ENCODE assay signal across 2 cellular contexts in the genomic region with DNA sequence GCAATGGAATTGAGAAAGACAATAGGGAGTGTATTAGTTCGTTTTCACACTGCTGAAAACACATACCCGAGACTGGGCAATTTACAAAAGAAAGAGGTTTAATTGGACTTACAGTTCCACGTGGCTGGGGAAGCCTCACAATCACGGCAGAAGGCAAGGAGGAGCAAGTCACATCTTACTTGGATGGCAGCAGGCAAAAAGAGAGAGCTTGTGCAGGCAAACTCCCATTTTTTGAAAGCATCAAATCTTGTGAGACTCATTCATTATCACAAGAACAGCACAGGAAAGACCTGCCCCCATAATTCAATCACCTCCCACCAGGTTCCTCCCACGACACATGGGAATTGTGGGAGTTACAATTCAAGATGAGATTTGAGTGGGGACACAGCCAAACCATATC.
TF ChIP-seq lines count a peak whose summit lies in the region.

No MANE protein-coding gene starts in this region.

TF ChIP-seq in HEK293, 187 proteins besides CTCF, POLR2A, EP300 and RAD21:
- peak; percentile 32 for TF ChIP-seq ZFHX2 (tag by site-specific recombination; conservative IDR thresholded peaks at IDR 0.05)

TF ChIP-seq in K562, 482 proteins besides CTCF, POLR2A, EP300 and RAD21:
- peak; percentile 94 for TF ChIP-seq ZNF431 (CRISPR knock-in tag; IDR thresholded peaks at IDR 0.05)
- 0 out of 2 replicates have a peak, but pooled peaks have one; percentile 15 for TF ChIP-seq EGR1 (conservative IDR thresholded peaks at IDR 0.05)
